1 cellular context compared by ENCODE assay signal in genomic region chr1:30718636-30719405, GRCh38.
TF ChIP-seq lines count a peak whose summit lies in the region.

No MANE protein-coding gene starts in this region.

TF ChIP-seq in HepG2, 621 proteins besides CTCF, POLR2A, EP300 and RAD21 (continued from another document and continues in another):
- TF ChIP-seq PTBP1 (IDR thresholded peaks at IDR 0.05; ENCODE audit: low read depth, low read length, poor library complexity, severe bottlenecking) = no peak
- peak; percentile 50; the same call in 1 of the 2 replicates for TF ChIP-seq RELA (CRISPR knock-in tag; IDR thresholded peaks at IDR 0.05)
- 0 out of 2 replicates have a peak, but pooled peaks have one; percentile 83 for TF ChIP-seq ZNF296 (CRISPR knock-in tag; conservative IDR thresholded peaks at IDR 0.05)
- no peak for TF ChIP-seq NR1H2 (CRISPR knock-in tag; IDR thresholded peaks at IDR 0.05; ENCODE audit: borderline replicate concordance, low read depth)
- TF ChIP-seq ADNP (CRISPR knock-in tag; IDR thresholded peaks at IDR 0.05) = no peak
- no peak for TF ChIP-seq ZNF572 (CRISPR knock-in tag; IDR thresholded peaks at IDR 0.05)
- TF ChIP-seq THAP9 (CRISPR knock-in tag; IDR thresholded peaks at IDR 0.05; ENCODE audit: borderline replicate concordance) = peak; percentile 73
- no peak for TF ChIP-seq CHD2 (IDR thresholded peaks at IDR 0.05; ENCODE audit: low read depth, low read length)
- no peak for TF ChIP-seq ZNF7 (CRISPR knock-in tag; IDR thresholded peaks at IDR 0.05)
- TF ChIP-seq, protein P1, sequence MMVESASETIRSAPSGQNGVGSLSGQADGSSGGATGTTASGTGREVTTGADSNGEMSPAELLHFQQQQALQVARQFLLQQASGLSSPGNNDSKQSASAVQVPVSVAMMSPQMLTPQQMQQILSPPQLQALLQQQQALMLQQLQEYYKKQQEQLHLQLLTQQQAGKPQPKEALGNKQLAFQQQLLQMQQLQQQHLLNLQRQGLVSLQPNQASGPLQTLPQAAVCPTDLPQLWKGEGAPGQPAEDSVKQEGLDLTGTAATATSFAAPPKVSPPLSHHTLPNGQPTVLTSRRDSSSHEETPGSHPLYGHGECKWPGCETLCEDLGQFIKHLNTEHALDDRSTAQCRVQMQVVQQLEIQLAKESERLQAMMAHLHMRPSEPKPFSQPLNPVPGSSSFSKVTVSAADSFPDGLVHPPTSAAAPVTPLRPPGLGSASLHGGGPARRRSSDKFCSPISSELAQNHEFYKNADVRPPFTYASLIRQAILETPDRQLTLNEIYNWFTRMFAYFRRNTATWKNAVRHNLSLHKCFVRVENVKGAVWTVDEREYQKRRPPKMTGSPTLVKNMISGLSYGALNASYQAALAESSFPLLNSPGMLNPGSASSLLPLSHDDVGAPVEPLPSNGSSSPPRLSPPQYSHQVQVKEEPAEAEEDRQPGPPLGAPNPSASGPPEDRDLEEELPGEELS (CRISPR knock-in tag; IDR thresholded peaks at IDR 0.05) = no peak
- TF ChIP-seq ZNF557 (CRISPR knock-in tag; IDR thresholded peaks at IDR 0.05) = no peak
- no peak for TF ChIP-seq RBM22 (optimal IDR thresholded peaks at IDR 0.05; ENCODE audit: low read length)
- TF ChIP-seq NRL (CRISPR knock-in tag; IDR thresholded peaks at IDR 0.05; ENCODE audit: borderline replicate concordance) = peak; percentile 78
- no peak for TF ChIP-seq ATF1 (CRISPR knock-in tag; IDR thresholded peaks at IDR 0.05)
- no peak for TF ChIP-seq ZFP82 (CRISPR knock-in tag; IDR thresholded peaks at IDR 0.05; ENCODE audit: borderline replicate concordance)
- no peak for TF ChIP-seq ZNF646 (CRISPR knock-in tag; IDR thresholded peaks at IDR 0.05)
- peak; percentile 37; the same call in 1 of the 2 replicates for TF ChIP-seq THAP11 (CRISPR knock-in tag; IDR thresholded peaks at IDR 0.05)
- TF ChIP-seq MAFF (IDR thresholded peaks at IDR 0.05; ENCODE audit: low read depth, low read length) = no peak
- no peak for TF ChIP-seq PRDM10 (CRISPR knock-in tag; IDR thresholded peaks at IDR 0.05; ENCODE audit: low read depth)
- TF ChIP-seq YEATS4 (CRISPR knock-in tag; IDR thresholded peaks at IDR 0.05; ENCODE audit: borderline replicate concordance) = peak; percentile 69
- TF ChIP-seq, protein P2, sequence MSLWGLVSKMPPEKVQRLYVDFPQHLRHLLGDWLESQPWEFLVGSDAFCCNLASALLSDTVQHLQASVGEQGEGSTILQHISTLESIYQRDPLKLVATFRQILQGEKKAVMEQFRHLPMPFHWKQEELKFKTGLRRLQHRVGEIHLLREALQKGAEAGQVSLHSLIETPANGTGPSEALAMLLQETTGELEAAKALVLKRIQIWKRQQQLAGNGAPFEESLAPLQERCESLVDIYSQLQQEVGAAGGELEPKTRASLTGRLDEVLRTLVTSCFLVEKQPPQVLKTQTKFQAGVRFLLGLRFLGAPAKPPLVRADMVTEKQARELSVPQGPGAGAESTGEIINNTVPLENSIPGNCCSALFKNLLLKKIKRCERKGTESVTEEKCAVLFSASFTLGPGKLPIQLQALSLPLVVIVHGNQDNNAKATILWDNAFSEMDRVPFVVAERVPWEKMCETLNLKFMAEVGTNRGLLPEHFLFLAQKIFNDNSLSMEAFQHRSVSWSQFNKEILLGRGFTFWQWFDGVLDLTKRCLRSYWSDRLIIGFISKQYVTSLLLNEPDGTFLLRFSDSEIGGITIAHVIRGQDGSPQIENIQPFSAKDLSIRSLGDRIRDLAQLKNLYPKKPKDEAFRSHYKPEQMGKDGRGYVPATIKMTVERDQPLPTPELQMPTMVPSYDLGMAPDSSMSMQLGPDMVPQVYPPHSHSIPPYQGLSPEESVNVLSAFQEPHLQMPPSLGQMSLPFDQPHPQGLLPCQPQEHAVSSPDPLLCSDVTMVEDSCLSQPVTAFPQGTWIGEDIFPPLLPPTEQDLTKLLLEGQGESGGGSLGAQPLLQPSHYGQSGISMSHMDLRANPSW (CRISPR knock-in tag; IDR thresholded peaks at IDR 0.05; ENCODE audit: borderline replicate concordance) = no peak
- peak; percentile 83; the same call in 1 of the 2 replicates for TF ChIP-seq ZNF343 (CRISPR knock-in tag; IDR thresholded peaks at IDR 0.05)
- no peak for TF ChIP-seq ZNF550 (CRISPR knock-in tag; IDR thresholded peaks at IDR 0.05; ENCODE audit: borderline replicate concordance)
- TF ChIP-seq SMARCE1 (IDR thresholded peaks at IDR 0.05; ENCODE audit: borderline replicate concordance) = no peak
- 0 out of 2 replicates have a peak, but pooled peaks have one; percentile 4 for TF ChIP-seq HNF4G (IDR thresholded peaks at IDR 0.05; ENCODE audit: borderline replicate concordance, low read depth, low read length)
- no peak for TF ChIP-seq HNF4G (CRISPR knock-in tag; IDR thresholded peaks at IDR 0.05; ENCODE audit: borderline replicate concordance, low read depth)
- peak; percentile 57; the same call in 1 of the 2 replicates for TF ChIP-seq ZZZ3 (CRISPR knock-in tag; IDR thresholded peaks at IDR 0.05; ENCODE audit: borderline replicate concordance)
- TF ChIP-seq ZNF784 (CRISPR knock-in tag; IDR thresholded peaks at IDR 0.05; ENCODE audit: borderline replicate concordance) = peak; percentile 91
- TF ChIP-seq ZNF619 (CRISPR knock-in tag; IDR thresholded peaks at IDR 0.05) = peak; percentile 83; the same call in 1 of the 2 replicates
- TF ChIP-seq ATF4 (CRISPR knock-in tag; IDR thresholded peaks at IDR 0.05) = peak in 1 of 2 experiments; percentile 33; a peak in 1 of 4 replicates
- TF ChIP-seq NBN (conservative IDR thresholded peaks at IDR 0.05) = no peak
- TF ChIP-seq SAFB2 (CRISPR knock-in tag; IDR thresholded peaks at IDR 0.05; ENCODE audit: borderline replicate concordance, low read depth) = peak; percentile 65; the same call in 1 of the 2 replicates
- TF ChIP-seq FOXO1 (CRISPR knock-in tag; IDR thresholded peaks at IDR 0.05) = peak; percentile 55; the same call in 1 of the 2 replicates
- peak; percentile 61 for TF ChIP-seq NR2C2 (CRISPR knock-in tag; IDR thresholded peaks at IDR 0.05; ENCODE audit: borderline replicate concordance)
- TF ChIP-seq ZFP36 (IDR thresholded peaks at IDR 0.05; ENCODE audit: borderline replicate concordance, low read depth, low read length, partially characterized antibody) = no peak
- no peak for TF ChIP-seq NR2F6 (IDR thresholded peaks at IDR 0.05)
- peak; percentile 37; the same call in 1 of the 2 replicates for TF ChIP-seq NR2F6 (CRISPR knock-in tag; IDR thresholded peaks at IDR 0.05)
- TF ChIP-seq KLF13 (CRISPR knock-in tag; IDR thresholded peaks at IDR 0.05) = peak; percentile 28; the same call in 1 of the 2 replicates
- TF ChIP-seq ZBTB34 (CRISPR knock-in tag; IDR thresholded peaks at IDR 0.05) = no peak
- 0 out of 2 replicates have a peak, but pooled peaks have one; percentile 37 for TF ChIP-seq ZNF660 (CRISPR knock-in tag; IDR thresholded peaks at IDR 0.05; ENCODE audit: borderline replicate concordance, low read depth)
- no peak for TF ChIP-seq CC2D1A (CRISPR knock-in tag; IDR thresholded peaks at IDR 0.05)
